Comparison of ENCODE assay signal across 17 cellular contexts in the genomic region with DNA sequence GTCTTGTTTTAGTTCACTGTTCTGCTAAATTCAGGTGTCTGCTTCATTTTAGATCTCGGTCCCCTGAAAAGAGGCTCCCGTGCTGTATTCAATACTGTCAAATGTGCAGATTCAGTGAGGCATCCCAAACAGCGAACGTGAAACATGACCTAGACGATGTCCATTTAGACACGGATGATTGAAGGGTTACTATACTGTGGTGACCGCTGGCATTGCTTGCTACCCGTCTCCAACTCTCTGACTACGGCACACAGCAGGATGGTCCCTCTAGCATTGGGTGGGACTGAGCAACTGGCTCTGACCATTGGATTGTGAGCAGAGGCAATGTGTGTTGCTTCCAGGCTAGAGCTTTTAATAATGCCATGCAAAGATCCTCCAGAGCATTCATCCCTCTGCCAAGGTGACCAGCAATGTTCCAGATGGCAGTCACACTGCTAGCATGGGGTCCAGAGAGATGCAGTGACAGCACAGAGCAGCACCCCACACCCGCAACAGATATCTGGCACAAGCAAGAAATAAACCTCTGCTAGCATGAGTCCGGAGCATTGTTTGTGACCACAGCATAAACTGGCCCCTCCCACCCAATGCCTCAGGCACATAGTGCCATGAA. TPM values are rescaled to one million over a fixed set of nuclear protein-coding genes. Genes with fewer than 3 reads are reported as not detected.
DNase-seq lines count a peak whose midpoint lies in the region; ATAC-seq, FAIRE-seq and TF ChIP-seq lines count a peak whose summit lies in the region.
"Had no signal": no experiment of that assay in that cellular context is flagged by ENCODE, and none has a peak within 500 bp of the region (broad histone marks: within the 10 kb centered on the region; RNA-seq: fewer than 3 reads in every experiment).

No MANE protein-coding gene starts in this region.

- no peak overlapping the region for H2BK12ac ChIP-seq in H1 (ENCODE audit: low read depth, low read length)

- TF ChIP-seq POLR2A in H1 (IDR thresholded peaks at IDR 0.05; ENCODE audit: control extremely low read depth in 1 of 2, low read depth in 2 of 2, low read length in 2 of 2), result no peak

- no peak overlapping the region for H3K14ac ChIP-seq in H1 (ENCODE audit: insufficient read length)

- H2AK5ac ChIP-seq in H1 (ENCODE audit: low read depth, low read length), result no peak overlapping the region

- no peaks in the 10 kb centered on the region for H3K23me2 ChIP-seq in H1 (ENCODE audit: low read depth, low read length)

- no peaks in the 10 kb centered on the region for H3K79me2 ChIP-seq in H1 (ENCODE audit: control insufficient read depth in 1 of 2, insufficient read depth in 2 of 2, low read length in 2 of 2)

- intact Hi-C loops in tibial artery (cut with DNase I; ENCODE audit: low total_unique reads) (no loop called here), Right ventricle myocardium inferior (cut with DNase I) (no loop called here)

- H3K18ac ChIP-seq in H1 (ENCODE audit: extremely low read depth, low read length), result no peak overlapping the region

- FAIRE-seq in H1 (lab: Jason Lieb, UNC), result no peak

- H3K9me3 ChIP-seq in H1 (ENCODE audit: insufficient read depth in 2 of 2, low read depth in 1 of 2, low read length in 1 of 2) (no peaks in the 10 kb centered on the region), tibial artery (no peaks in the 10 kb centered on the region)
- H3K9me3 ChIP-seq: SJSA1 had no signal

- no peak overlapping the region for H3K9ac ChIP-seq in H1 (replicated peaks in 1 of 4; ENCODE audit: extremely low read depth in 1 of 4, low read depth in 3 of 4, low read length in 3 of 4)

- no peak overlapping the region for H4K5ac ChIP-seq in H1 (ENCODE audit: insufficient read length, low read depth, low read length)

- CTCF ChIA-PET in H1 (lab: Charles Lee; ENCODE audit: partially characterized antibody), result interaction anchor here (1.1 to 1.3 kb wide), 2 partner anchors 8 to 9 kb away, joined by 3 to 6 read pairs; no protein-coding TSS in a partner anchor

- TF ChIP-seq EP300 in H1 (IDR thresholded peaks at IDR 0.05; ENCODE audit: borderline replicate concordance in 1 of 2, low read depth in 2 of 2, low read length in 2 of 2), result no peak

- whole genome bisulfite sequencing in H1 (ENCODE audit: extremely low coverage in 1 of 2, insufficient coverage in 1 of 2, insufficient read length in 1 of 2, insufficient replicate concordance in 2 of 2, low coverage in 1 of 2, low lambda C conversion rate in 2 of 2, missing lambda C conversion rate in 1 of 2), 2 experiments, result 88% methylated on average over 11 of the region's 11 CpGs; no CpG with 5 or more reads in 1 of the 2 experiments

- H3K4me3 ChIP-seq in H1 (ENCODE audit: extremely low read depth in 1 of 4, insufficient read depth in 2 of 4, low read depth in 3 of 4, low read length in 4 of 4) (no peak overlapping the region), tibial artery (no peak overlapping the region)
- H3K4me3 ChIP-seq: PC-9, SJSA1 had no signal

- H3K4me1 ChIP-seq in H1 (replicated peaks in 1 of 4; ENCODE audit: control insufficient read depth in 3 of 4, insufficient read depth in 4 of 4, low read length in 3 of 4), result peaks cover 0 to 8% (median 3%) of the 10 kb centered on the region in 4 experiments; a peak in 3 of 7 replicates
- peaks cover 0 to 26% (median 8%) of the 10 kb centered on the region in 4 donors for H3K4me1 ChIP-seq in tibial artery
- H3K4me1 ChIP-seq: SJSA1 had no signal

- DNase-seq in NCI-H526 (lab: John Stamatoyannopoulos, UW) (peak; percentile 72 to 77), H1 (ENCODE audit: low read depth in 1 of 2, low spot score in 2 of 2) (no peak), mesothelial cell of epicardium (ENCODE audit: low spot score in 2 of 2, unreplicated experiment in 2 of 2) (no peak), renal cortical epithelial cell (ENCODE audit: low read depth) (peak; percentile 17), tibial artery (no peak), NCI-H226 (no peak), Right ventricle myocardium inferior (ENCODE audit: missing footprints) (no peak), SW 1271 (lab: John Stamatoyannopoulos, UW) (no peak)
- DNase-seq: MV-4-11, NCI-H1417 treated with DMSO at 0.1 percent for 48 hours, NCI-H1930, NCI-H446 treated with DMSO at 0.1 percent for 48 hours, NCI-H82, PC-9 had no signal

- peak overlapping the region; percentile 73 for H3K27ac Mint-ChIP-seq in mesothelial cell of epicardium

- no peak overlapping the region for H3K4ac ChIP-seq in H1 (replicated peaks; ENCODE audit: insufficient read length, low read depth, low read length)

- peaks cover 80% of the 10 kb centered on the region for H3K4me1 Mint-ChIP-seq in mesothelial cell of epicardium

- no peaks in the 10 kb centered on the region for H3K36me3 ChIP-seq in H1 (ENCODE audit: control insufficient read depth in 2 of 4, insufficient read depth in 4 of 4, low read length in 3 of 4)
- no peaks in the 10 kb centered on the region for H3K36me3 ChIP-seq in tibial artery
- H3K36me3 ChIP-seq: SJSA1 had no signal

- H3K36me3 Mint-ChIP-seq in mesothelial cell of epicardium, result no peaks in the 10 kb centered on the region

- H2BK20ac ChIP-seq in H1 (ENCODE audit: low read length), result no peak overlapping the region

- no peaks in the 10 kb centered on the region for H3K79me1 ChIP-seq in H1 (ENCODE audit: low read depth, low read length)

- H2BK5ac ChIP-seq in H1 (ENCODE audit: low read depth, low read length), result no peak overlapping the region

- no peak overlapping the region for H2AFZ ChIP-seq in H1 (ENCODE audit: low read length)
- H2AFZ ChIP-seq: PC-9 had no signal

- no peaks in the 10 kb centered on the region for H3K27me3 ChIP-seq in H1 (replicated peaks in 1 of 4; ENCODE audit: control insufficient read depth in 3 of 4, extremely low read depth in 1 of 4, insufficient read depth in 3 of 4, low read length in 3 of 4)
- H3K27me3 ChIP-seq in tibial artery, result no peaks in the 10 kb centered on the region
- H3K27me3 ChIP-seq: SJSA1 had no signal

- ATAC-seq in Right ventricle myocardium inferior, result no peak

- no peak overlapping the region for H2BK120ac ChIP-seq in H1 (replicated peaks; ENCODE audit: low read depth, low read length)

- TF ChIP-seq CTCF in H1 (IDR thresholded peaks at IDR 0.05; ENCODE audit: control extremely low read depth in 1 of 3, insufficient read depth in 1 of 3, low read depth in 1 of 3, low read length in 3 of 3) (no peak), mesothelial cell of epicardium (IDR thresholded peaks at IDR 0.05; ENCODE audit: unreplicated experiment) (no peak), tibial artery (IDR thresholded peaks at IDR 0.05) (no peak)

- no peak overlapping the region for H3K4me2 ChIP-seq in H1 (ENCODE audit: insufficient read depth in 1 of 2, low read depth in 2 of 2, low read length in 2 of 2)
- H3K4me2 ChIP-seq: PC-9 had no signal

- H3K23ac ChIP-seq in H1 (ENCODE audit: insufficient read length), result no peak overlapping the region

- no peaks in the 10 kb centered on the region for H3K27me3 Mint-ChIP-seq in mesothelial cell of epicardium (ENCODE audit: low read depth)

- POLR2A ChIA-PET in H1 (lab: Charles Lee; ENCODE audit: partially characterized antibody), result interaction anchor here (0.9 kb wide), 1 partner anchor 26 kb away, joined by 4 read pairs; no protein-coding TSS in a partner anchor

- no peak overlapping the region for H3K56ac ChIP-seq in H1 (replicated peaks; ENCODE audit: insufficient read length, low read depth, low read length)

- no peak overlapping the region for H2BK15ac ChIP-seq in H1 (ENCODE audit: low read length)

- peak overlapping the region; percentile 38; the same call in 1 of the 2 replicates for H4K8ac ChIP-seq in H1 (ENCODE audit: extremely low read depth, insufficient read depth, low read length)

- H3K27ac ChIP-seq in H1 (ENCODE audit: low read depth, low read length) (no peak overlapping the region), tibial artery (no peak overlapping the region)
- H3K27ac ChIP-seq: C4-2B, HL-60, PC-9, SJSA1 had no signal

- no peaks in the 10 kb centered on the region for H3K9me3 Mint-ChIP-seq in mesothelial cell of epicardium

- H3K4me3 Mint-ChIP-seq in mesothelial cell of epicardium, result no peak overlapping the region

- no peaks in the 10 kb centered on the region for H4K20me1 ChIP-seq in H1 (replicated peaks in 1 of 2; ENCODE audit: control insufficient read depth in 1 of 2, insufficient read depth in 2 of 2, low read length in 2 of 2)

- TF ChIP-seq RAD21 in H1 (IDR thresholded peaks at IDR 0.05 in 1 of 2, conservative IDR thresholded peaks at IDR 0.05 in 1 of 2; ENCODE audit: low read depth in 2 of 2, low read length in 2 of 2), result no peak

- no peak overlapping the region for H4K91ac ChIP-seq in H1 (replicated peaks; ENCODE audit: insufficient read length, low read length)

TF ChIP-seq in H1, 55 proteins besides CTCF, POLR2A, EP300 and RAD21 (continues in another document):
- TF ChIP-seq JUN (IDR thresholded peaks at IDR 0.05; ENCODE audit: low read depth, low read length) (no peak), E2F6 (IDR thresholded peaks at IDR 0.05) (no peak), GTF2F1 (IDR thresholded peaks at IDR 0.05; ENCODE audit: borderline replicate concordance, low read depth, low read length) (no peak)
- TF ChIP-seq, protein P1, sequence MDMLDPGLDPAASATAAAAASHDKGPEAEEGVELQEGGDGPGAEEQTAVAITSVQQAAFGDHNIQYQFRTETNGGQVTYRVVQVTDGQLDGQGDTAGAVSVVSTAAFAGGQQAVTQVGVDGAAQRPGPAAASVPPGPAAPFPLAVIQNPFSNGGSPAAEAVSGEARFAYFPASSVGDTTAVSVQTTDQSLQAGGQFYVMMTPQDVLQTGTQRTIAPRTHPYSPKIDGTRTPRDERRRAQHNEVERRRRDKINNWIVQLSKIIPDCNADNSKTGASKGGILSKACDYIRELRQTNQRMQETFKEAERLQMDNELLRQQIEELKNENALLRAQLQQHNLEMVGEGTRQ (IDR thresholded peaks at IDR 0.05; ENCODE audit: low read length), result no peak

RNA-seq across cellular contexts. Expression of gene METTL24, which starts 9.1 kb away (rescaled TPM):
- 0.39 and 0.44 TPM in 2 replicates for total RNA-seq in H1 (2021; fragmentation: NEBNext Ultra II Directional; extraction: Animal tissue kit (Norgen Biotek cat#: 25700))
- polyA plus RNA-seq in H1 (2011; rRNA removed), result 0.17 and 0.30 TPM in 2 replicates
- polyA plus RNA-seq in H1 (2011; cell fraction: cytosol; rRNA removed), result 0.27 TPM
- polyA plus RNA-seq in H1 (2011; cell fraction: nucleus; rRNA removed), result 0.73 TPM
- 0.16 to 0.28 TPM (median 0.20 TPM) in 3 of 4 replicates, not detected in the other for polyA plus RNA-seq in H1 (2012, experiment 1 of 2)
- not detected for polyA plus RNA-seq in H1 (2012, experiment 2 of 2)
- 0.08 TPM for polyA plus RNA-seq in H1 (2013, experiment 1 of 2)
- 0.17 TPM for polyA plus RNA-seq in H1 (2013, experiment 2 of 2)
- 1.2 and 2.6 TPM in 2 replicates for polyA minus RNA-seq in H1 (2011; rRNA and poly(A)+ RNA removed)
- polyA minus RNA-seq in H1 (2011; cell fraction: cytosol; rRNA and poly(A)+ RNA removed), result not detected
- polyA minus RNA-seq in H1 (2011; cell fraction: nucleus; rRNA and poly(A)+ RNA removed), result 5.0 TPM
- 25.5 to 28.1 TPM (median 25.7 TPM) in 3 replicates for total RNA-seq in mesothelial cell of epicardium
- total RNA-seq in renal cortical epithelial cell, result 0.10 TPM in 1 of 2 replicates, not detected in the other
- 1.1 TPM for total RNA-seq in Right ventricle myocardium inferior
- total RNA-seq: PC-9 had no signal

Comparison
In these comparisons a context has a peak if more than half of its experiments do, and no peak if none do; other contexts are left out.
1. DNase-seq: peak in NCI-H526 (2 of 2) and renal cortical epithelial cell (single experiment); none in H1 (0 of 2), mesothelial cell of epicardium (0 of 2), tibial artery (0 of 2), NCI-H226 (single experiment), Right ventricle myocardium inferior (single experiment) and SW 1271 (0 of 2).
2. RNA of gene METTL24, which starts 9.1 kb away (total RNA-seq): 25.5 to 28.1 TPM in mesothelial cell of epicardium; 1.1 TPM in Right ventricle myocardium inferior (single experiment), 0.39 to 0.44 TPM in H1 and 0.10 TPM in renal cortical epithelial cell; every median in the first group is over 10 times any median in the second.